14 cellular contexts compared by ENCODE assay signal in the genomic region with DNA sequence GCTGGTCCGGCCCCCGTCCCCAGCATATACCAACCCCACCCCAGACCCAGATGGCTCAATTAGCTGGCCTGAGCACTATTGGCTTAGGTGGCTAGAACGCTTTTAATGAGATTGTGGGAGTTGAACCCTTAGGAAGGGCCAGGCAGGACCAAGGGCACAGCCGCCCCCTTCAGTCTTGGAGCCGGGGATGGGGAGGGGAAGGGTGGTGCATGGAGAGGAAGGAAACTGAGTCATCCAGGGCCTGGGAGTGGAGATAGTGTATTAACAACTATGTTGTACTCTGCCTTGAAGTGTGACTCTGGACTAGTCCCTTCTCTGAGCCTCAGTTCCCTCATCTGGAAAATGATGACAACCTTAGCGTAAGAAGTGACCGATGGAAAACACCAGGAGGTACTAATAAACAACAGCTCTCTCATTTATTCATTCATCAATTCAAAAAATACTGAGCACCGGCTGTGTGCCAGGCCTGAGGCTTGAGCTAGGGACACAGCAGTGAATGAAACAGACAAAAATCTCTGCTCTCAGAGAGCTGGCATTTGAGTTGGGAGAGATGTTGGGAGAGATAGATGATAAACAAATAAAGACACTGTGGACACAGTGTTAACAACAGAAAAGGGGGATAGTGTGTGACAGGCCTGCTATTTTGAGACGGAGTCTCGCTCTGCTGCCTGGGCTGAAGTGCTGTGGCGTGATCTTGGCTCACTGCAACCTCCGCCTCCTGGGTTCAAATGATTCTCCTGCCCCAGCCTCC. TPM values are rescaled to one million over a fixed set of nuclear protein-coding genes. Genes with fewer than 3 reads are reported as not detected.
DNase-seq lines count a peak whose midpoint lies in the region; ATAC-seq and TF ChIP-seq lines count a peak whose summit lies in the region.
"Had no signal": no experiment of that assay in that cellular context is flagged by ENCODE, and none has a peak within 500 bp of the region (broad histone marks: within the 10 kb centered on the region; RNA-seq: fewer than 3 reads in every experiment).

No MANE protein-coding gene starts in this region.

- no peaks in the 10 kb centered on the region for H3K27me3 Mint-ChIP-seq in T-helper 1 cell treated with Interleukin-12 subunit alpha and Interleukin-12 subunit beta and Interleukin-4 antibody, amounts not matched to agents 30 μg/mL and 1 μg/mL, for 36 hours (ENCODE audit: low read depth)
- H3K27me3 Mint-ChIP-seq: IgD-negative memory B cell had no signal

- H3K9me3 Mint-ChIP-seq in T-helper 1 cell treated with Interleukin-12 subunit alpha and Interleukin-12 subunit beta and Interleukin-4 antibody, amounts not matched to agents 30 μg/mL and 1 μg/mL, for 36 hours = no peaks in the 10 kb centered on the region
- H3K9me3 Mint-ChIP-seq: IgD-negative memory B cell had no signal

- peak overlapping the region; percentile 66 for H3K27ac Mint-ChIP-seq in T-helper 1 cell treated with Interleukin-12 subunit alpha and Interleukin-12 subunit beta and Interleukin-4 antibody, amounts not matched to agents 30 μg/mL and 1 μg/mL, for 36 hours

- H3K4me3 ChIP-seq in esophagus muscularis mucosa = no peak overlapping the region
- no peak overlapping the region for H3K4me3 ChIP-seq in skeletal muscle satellite cell (ENCODE audit: low read length)

- no peak for TF ChIP-seq EP300 in esophagus muscularis mucosa (IDR thresholded peaks at IDR 0.05)

- peaks cover 30% of the 10 kb centered on the region for H3K4me1 Mint-ChIP-seq in T-helper 1 cell treated with Interleukin-12 subunit alpha and Interleukin-12 subunit beta and Interleukin-4 antibody, amounts not matched to agents 30 μg/mL and 1 μg/mL, for 36 hours (ENCODE audit: low read depth)

- TF ChIP-seq POLR2A in esophagus muscularis mucosa (IDR thresholded peaks at IDR 0.05; ENCODE audit: low read depth) = no peak

- no peak for TF ChIP-seq CTCF in esophagus muscularis mucosa (IDR thresholded peaks at IDR 0.05)

- H3K36me3 ChIP-seq in esophagus muscularis mucosa = peaks cover 12 to 42% (median 37%) of the 10 kb centered on the region in 4 donors
- H3K36me3 ChIP-seq in skeletal muscle satellite cell (ENCODE audit: insufficient read depth, low read length) = peaks cover 48% of the 10 kb centered on the region

- H3K9me3 ChIP-seq in esophagus muscularis mucosa = no peaks in the 10 kb centered on the region
- H3K9me3 ChIP-seq in skeletal muscle satellite cell (replicated peaks; ENCODE audit: low read length) = no peaks in the 10 kb centered on the region
- H3K9me3 ChIP-seq: Caco-2 had no signal

- H3K36me3 Mint-ChIP-seq in T-helper 1 cell treated with Interleukin-12 subunit alpha and Interleukin-12 subunit beta and Interleukin-4 antibody, amounts not matched to agents 30 μg/mL and 1 μg/mL, for 36 hours (ENCODE audit: low read depth) = peaks cover 33% of the 10 kb centered on the region

- peak overlapping the region; percentile 29 for H3K9ac ChIP-seq in skeletal muscle satellite cell (ENCODE audit: low read depth, low read length)

- no peak overlapping the region for H3K4me3 Mint-ChIP-seq in T-helper 1 cell treated with Interleukin-12 subunit alpha and Interleukin-12 subunit beta and Interleukin-4 antibody, amounts not matched to agents 30 μg/mL and 1 μg/mL, for 36 hours

- H3K4me2 ChIP-seq in skeletal muscle satellite cell (ENCODE audit: low read length) = peak overlapping the region; percentile 8

- H3K4me1 ChIP-seq in esophagus muscularis mucosa (peaks cover 68 to 99% (median 91%) of the 10 kb centered on the region in 4 donors), skeletal muscle satellite cell (ENCODE audit: control insufficient read depth, insufficient read depth, low read length) (peaks cover 71% of the 10 kb centered on the region)

- DNase-seq in T-helper 1 cell = no peak
- DNase-seq in NCI-H82 treated with DMSO at 0.1 percent for 48 hours (lab: John Stamatoyannopoulos, UW; ENCODE audit: unreplicated experiment) = peak; percentile 52
- DNase-seq in esophagus muscularis mucosa (ENCODE audit: extremely low spot score) = no peak
- DNase-seq in islet precursor cell = no peak
- DNase-seq in NCI-H1930 (lab: John Stamatoyannopoulos, UW) = no peak
- DNase-seq: activated CD4-positive, alpha-beta T cell treated with anti-CD3 and anti-CD28 coated beads for 1 hour; GDM1; NCI-H446; OCI-M1 had no signal

- H3K27ac ChIP-seq in esophagus muscularis mucosa (replicated peaks in 1 of 4) = peak overlapping the region in 3 of 4 donors; percentile 9 to 24 (median 23)

- ATAC-seq in HG03571 (IDR thresholded peaks at IDR 0.05; ENCODE audit: unreplicated experiment) = no peak

- intact Hi-C loops in esophagus muscularis mucosa (cut with DNase I) = no loop called here

- 83% methylated on average over 12 of the region's 12 CpGs for WGBS in esophagus muscularis mucosa

- no peaks in the 10 kb centered on the region for H3K27me3 ChIP-seq in esophagus muscularis mucosa
- H3K27me3 ChIP-seq in skeletal muscle satellite cell (ENCODE audit: control insufficient read depth, insufficient read depth, low read length) = no peaks in the 10 kb centered on the region

RNA-seq across cellular contexts. Expression of a gene that starts 11.5 kb away (rescaled TPM):
- 10 to 100 TPM; 22.2 to 50.3 (median 30.7) TPM for total RNA-seq in esophagus muscularis mucosa
- total RNA-seq in skeletal muscle satellite cell (2012; rRNA removed) = 22.8 and 32.3 TPM in 2 replicates

RNA-seq across cellular contexts. Expression of a gene that starts 29.0 kb away (rescaled TPM):
- 100 to 1,000 TPM in 1 of 4 donors, 10 to 100 TPM in 3; 66.8 to 104 (median 78.3) TPM for total RNA-seq in esophagus muscularis mucosa
- total RNA-seq in skeletal muscle satellite cell (2012; rRNA removed) = 72.8 and 83.9 TPM in 2 replicates

RNA-seq across cellular contexts. Expression of a gene that starts 48.6 kb away (rescaled TPM):
- 100 to 1,000 TPM; 105 to 195 (median 144) TPM for total RNA-seq in esophagus muscularis mucosa
- total RNA-seq in skeletal muscle satellite cell (2012; rRNA removed) = 64.2 and 66.7 TPM in 2 replicates
